ENCODE assay signal across 1 cellular context in genomic region chr1:168920456-168921094, GRCh38.
TF ChIP-seq lines count a peak whose summit lies in the region.

No MANE protein-coding gene starts in this region.

TF ChIP-seq in HepG2, 621 proteins besides CTCF, POLR2A, EP300 and RAD21 (continued from another document and continues in another):
- TF ChIP-seq, protein P1, sequence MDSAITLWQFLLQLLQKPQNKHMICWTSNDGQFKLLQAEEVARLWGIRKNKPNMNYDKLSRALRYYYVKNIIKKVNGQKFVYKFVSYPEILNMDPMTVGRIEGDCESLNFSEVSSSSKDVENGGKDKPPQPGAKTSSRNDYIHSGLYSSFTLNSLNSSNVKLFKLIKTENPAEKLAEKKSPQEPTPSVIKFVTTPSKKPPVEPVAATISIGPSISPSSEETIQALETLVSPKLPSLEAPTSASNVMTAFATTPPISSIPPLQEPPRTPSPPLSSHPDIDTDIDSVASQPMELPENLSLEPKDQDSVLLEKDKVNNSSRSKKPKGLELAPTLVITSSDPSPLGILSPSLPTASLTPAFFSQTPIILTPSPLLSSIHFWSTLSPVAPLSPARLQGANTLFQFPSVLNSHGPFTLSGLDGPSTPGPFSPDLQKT (CRISPR knock-in tag; IDR thresholded peaks at IDR 0.05; ENCODE audit: borderline replicate concordance), result no peak
- TF ChIP-seq ZNF816 (CRISPR knock-in tag; IDR thresholded peaks at IDR 0.05; ENCODE audit: borderline replicate concordance) (no peak), ZFP1 (CRISPR knock-in tag; IDR thresholded peaks at IDR 0.05) (no peak), ZNF414 (CRISPR knock-in tag; IDR thresholded peaks at IDR 0.05) (no peak), MNT (IDR thresholded peaks at IDR 0.05) (no peak), ARID4A (CRISPR knock-in tag; IDR thresholded peaks at IDR 0.05; ENCODE audit: borderline replicate concordance) (no peak), ATRX (CRISPR knock-in tag; IDR thresholded peaks at IDR 0.05; ENCODE audit: borderline replicate concordance) (no peak), MYC (CRISPR knock-in tag; IDR thresholded peaks at IDR 0.05; ENCODE audit: borderline replicate concordance) (no peak), TMF1 (CRISPR knock-in tag; IDR thresholded peaks at IDR 0.05; ENCODE audit: low read depth) (no peak), ELF4 (CRISPR knock-in tag; IDR thresholded peaks at IDR 0.05; ENCODE audit: borderline replicate concordance) (no peak), GATAD2A (CRISPR knock-in tag; IDR thresholded peaks at IDR 0.05) (peak; percentile 62), ZNF142 (CRISPR knock-in tag; IDR thresholded peaks at IDR 0.05) (no peak), RARA (CRISPR knock-in tag; IDR thresholded peaks at IDR 0.05) (peak; percentile 45; the same call in 1 of the 2 replicates), NFE2L1 (CRISPR knock-in tag; IDR thresholded peaks at IDR 0.05; ENCODE audit: borderline replicate concordance) (no peak), SOX13 (IDR thresholded peaks at IDR 0.05) (no peak), SOX13 (CRISPR knock-in tag; conservative IDR thresholded peaks at IDR 0.05 in 1 of 2, IDR thresholded peaks at IDR 0.05 in 1 of 2) (peak in 1 of 2 experiments; percentile 55; a peak in 1 of 4 replicates), ZMYM2 (CRISPR knock-in tag; IDR thresholded peaks at IDR 0.05) (peak; percentile 41; the same call in 1 of the 2 replicates), ZNF326 (CRISPR knock-in tag; IDR thresholded peaks at IDR 0.05; ENCODE audit: borderline replicate concordance) (no peak), POGZ (CRISPR knock-in tag; IDR thresholded peaks at IDR 0.05) (peak; percentile 24; the same call in 1 of the 2 replicates), ZNF121 (CRISPR knock-in tag; IDR thresholded peaks at IDR 0.05) (no peak), CBX5 (CRISPR knock-in tag; IDR thresholded peaks at IDR 0.05; ENCODE audit: borderline replicate concordance) (no peak), MXI1 (IDR thresholded peaks at IDR 0.05; ENCODE audit: borderline replicate concordance, low read depth, low read length) (no peak), NFE2 (CRISPR knock-in tag; IDR thresholded peaks at IDR 0.05) (no peak), ZNF776 (CRISPR knock-in tag; IDR thresholded peaks at IDR 0.05) (no peak), FOXP4 (CRISPR knock-in tag; IDR thresholded peaks at IDR 0.05) (0 out of 2 replicates have a peak, but pooled peaks have one; percentile 14), STAT5B (CRISPR knock-in tag; IDR thresholded peaks at IDR 0.05) (no peak), ZNF446 (CRISPR knock-in tag; IDR thresholded peaks at IDR 0.05) (no peak), ZBTB7A (CRISPR knock-in tag; IDR thresholded peaks at IDR 0.05) (no peak), IRF1 (CRISPR knock-in tag; IDR thresholded peaks at IDR 0.05; ENCODE audit: low read depth) (no peak), ZBTB39 (CRISPR knock-in tag; IDR thresholded peaks at IDR 0.05) (no peak), EED (CRISPR knock-in tag; IDR thresholded peaks at IDR 0.05) (no peak), TIGD3 (CRISPR knock-in tag; IDR thresholded peaks at IDR 0.05; ENCODE audit: borderline replicate concordance) (no peak), IRF2 (CRISPR knock-in tag; IDR thresholded peaks at IDR 0.05) (no peak)
- TF ChIP-seq, protein P2, sequence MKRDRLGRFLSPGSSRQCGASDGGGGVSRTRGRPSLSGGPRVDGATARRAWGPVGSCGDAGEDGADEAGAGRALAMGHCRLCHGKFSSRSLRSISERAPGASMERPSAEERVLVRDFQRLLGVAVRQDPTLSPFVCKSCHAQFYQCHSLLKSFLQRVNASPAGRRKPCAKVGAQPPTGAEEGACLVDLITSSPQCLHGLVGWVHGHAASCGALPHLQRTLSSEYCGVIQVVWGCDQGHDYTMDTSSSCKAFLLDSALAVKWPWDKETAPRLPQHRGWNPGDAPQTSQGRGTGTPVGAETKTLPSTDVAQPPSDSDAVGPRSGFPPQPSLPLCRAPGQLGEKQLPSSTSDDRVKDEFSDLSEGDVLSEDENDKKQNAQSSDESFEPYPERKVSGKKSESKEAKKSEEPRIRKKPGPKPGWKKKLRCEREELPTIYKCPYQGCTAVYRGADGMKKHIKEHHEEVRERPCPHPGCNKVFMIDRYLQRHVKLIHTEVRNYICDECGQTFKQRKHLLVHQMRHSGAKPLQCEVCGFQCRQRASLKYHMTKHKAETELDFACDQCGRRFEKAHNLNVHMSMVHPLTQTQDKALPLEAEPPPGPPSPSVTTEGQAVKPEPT (CRISPR knock-in tag; IDR thresholded peaks at IDR 0.05; ENCODE audit: low read depth), result no peak
- TF ChIP-seq, protein P3, sequence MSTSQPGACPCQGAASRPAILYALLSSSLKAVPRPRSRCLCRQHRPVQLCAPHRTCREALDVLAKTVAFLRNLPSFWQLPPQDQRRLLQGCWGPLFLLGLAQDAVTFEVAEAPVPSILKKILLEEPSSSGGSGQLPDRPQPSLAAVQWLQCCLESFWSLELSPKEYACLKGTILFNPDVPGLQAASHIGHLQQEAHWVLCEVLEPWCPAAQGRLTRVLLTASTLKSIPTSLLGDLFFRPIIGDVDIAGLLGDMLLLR (CRISPR knock-in tag; IDR thresholded peaks at IDR 0.05), result no peak
